Comparison of ENCODE assay signal across 1 cellular context in the genomic region with DNA sequence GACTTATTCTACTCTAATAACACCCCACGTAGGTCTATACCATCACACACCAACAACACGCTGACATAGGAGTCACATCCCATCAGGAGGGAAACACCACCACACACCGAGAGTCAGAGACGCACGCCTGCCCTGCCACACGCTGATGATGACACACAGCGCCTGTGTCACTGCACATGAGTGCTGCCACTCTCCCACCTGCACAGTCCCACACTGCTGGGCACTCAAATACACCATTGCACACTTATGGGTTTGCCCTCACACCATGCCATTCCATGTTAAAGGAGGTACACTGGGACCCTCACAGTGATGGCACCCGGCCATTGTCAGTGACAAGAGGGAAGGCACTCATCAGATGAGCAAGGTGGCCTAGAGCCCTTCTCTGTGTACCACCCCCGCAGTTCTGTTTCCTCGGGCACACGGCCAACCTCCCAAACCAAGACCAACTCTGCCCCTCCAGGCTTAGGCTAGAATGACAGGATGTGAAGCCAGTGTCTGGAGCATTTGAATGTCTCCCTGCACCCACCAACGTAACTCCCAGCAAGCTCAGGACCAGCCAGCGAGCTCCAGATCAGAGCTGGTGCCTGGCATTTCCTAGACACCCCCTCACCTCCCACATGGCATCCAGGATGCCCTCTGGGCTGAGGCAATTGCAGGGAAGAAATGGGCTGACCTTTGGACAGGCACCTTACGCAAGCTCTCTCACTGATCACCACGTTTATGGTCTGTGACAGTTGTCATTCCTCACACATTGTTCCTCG.
TF ChIP-seq lines count a peak whose summit lies in the region.

No MANE protein-coding gene starts in this region.

TF ChIP-seq in GM23338, 12 proteins besides CTCF, POLR2A, EP300 and RAD21 (continued from another document):
- TF ChIP-seq EZH2phosphoT487 (IDR thresholded peaks at IDR 0.05; ENCODE audit: unreplicated experiment), result no peak
- TF ChIP-seq STAT1 (IDR thresholded peaks at IDR 0.05; ENCODE audit: unreplicated experiment), result no peak
- TF ChIP-seq, protein P1, sequence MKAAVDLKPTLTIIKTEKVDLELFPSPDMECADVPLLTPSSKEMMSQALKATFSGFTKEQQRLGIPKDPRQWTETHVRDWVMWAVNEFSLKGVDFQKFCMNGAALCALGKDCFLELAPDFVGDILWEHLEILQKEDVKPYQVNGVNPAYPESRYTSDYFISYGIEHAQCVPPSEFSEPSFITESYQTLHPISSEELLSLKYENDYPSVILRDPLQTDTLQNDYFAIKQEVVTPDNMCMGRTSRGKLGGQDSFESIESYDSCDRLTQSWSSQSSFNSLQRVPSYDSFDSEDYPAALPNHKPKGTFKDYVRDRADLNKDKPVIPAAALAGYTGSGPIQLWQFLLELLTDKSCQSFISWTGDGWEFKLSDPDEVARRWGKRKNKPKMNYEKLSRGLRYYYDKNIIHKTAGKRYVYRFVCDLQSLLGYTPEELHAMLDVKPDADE (IDR thresholded peaks at IDR 0.05), result no peak
- TF ChIP-seq ZNF331 (CRISPR knock-in tag; IDR thresholded peaks at IDR 0.05; ENCODE audit: low read depth), result no peak
- no peak for TF ChIP-seq ZNF114 (CRISPR knock-in tag; IDR thresholded peaks at IDR 0.05)
- TF ChIP-seq NANOG (IDR thresholded peaks at IDR 0.05; ENCODE audit: borderline replicate concordance), result no peak
